22 cellular contexts compared by ENCODE assay signal in genomic region chr12:112480931-112481330, GRCh38.
"Had no signal": no experiment of that assay in that cellular context is flagged by ENCODE, and none has a peak within 500 bp of the region (broad histone marks: within the 10 kb centered on the region; RNA-seq: fewer than 3 reads in every experiment).

No MANE protein-coding gene starts in this region.

- DNase-seq: activated CD4-positive, alpha-beta T cell treated with anti-CD3 and anti-CD28 coated beads, Interleukin-2, amount 10 ng/mL, durations not matched to agents 7 days and 5 days; activated CD4-positive, CD25-positive, alpha-beta regulatory T cell treated with anti-CD3 and anti-CD28 coated beads, Interleukin-2, amount 50 U/mL, for 72 hours; activated CD8-positive, alpha-beta memory T cell treated with anti-CD3 and anti-CD28 coated beads, Interleukin-2, amount 10 ng/mL, durations not matched to agents 7 days and 5 days; activated CD8-positive, alpha-beta T cell treated with anti-CD3 and anti-CD28 coated beads for 36 hours; activated gamma-delta T cell treated with Interleukin-2 at 50 U/mL for 16 hours; activated T-cell treated with anti-CD3 and anti-CD28 coated beads for 4 hours; effector CD4-positive, alpha-beta T cell; glutamatergic neuron; immature natural killer cell; kidney glomerular epithelial cell; left ventricle myocardium inferior; midbrain; stimulated activated CD4-positive, alpha-beta T cell treated with anti-CD3 and anti-CD28 coated beads, Interleukin-2, amount 100 ng/mL, for 48 hours; stimulated activated CD8-positive, alpha-beta memory T cell treated with anti-CD3 and anti-CD28 coated beads, Interleukin-4, amount 100 ng/mL, for 48 hours; stimulated activated naive CD4-positive, alpha-beta T cell; T-cell; thyroid gland; upper lobe of right lung; WERI-Rb-1 had no signal

- H3K4me1 Mint-ChIP-seq: activated CD4-positive, alpha-beta T cell treated with anti-CD3 and anti-CD28 coated beads, Interleukin-2, amount 10 ng/mL, durations not matched to agents 7 days and 5 days; activated CD8-positive, alpha-beta memory T cell treated with anti-CD3 and anti-CD28 coated beads, Interleukin-2, amount 10 ng/mL, durations not matched to agents 7 days and 5 days; activated naive CD4-positive, alpha-beta T cell treated with anti-CD3 and anti-CD28 coated beads, Interleukin-2, amount 50 U/mL, for 24 hours; nephron; T-cell had no signal

- H3K27me3 ChIP-seq: hepatocyte, thyroid gland, upper lobe of right lung had no signal

- H3K27ac ChIP-seq: hepatocyte, left ventricle myocardium inferior, thyroid gland, upper lobe of right lung, WERI-Rb-1 had no signal

- H3K4me3 ChIP-seq: hepatocyte, left ventricle myocardium inferior, thyroid gland, upper lobe of right lung had no signal

- ATAC-seq: activated CD8-positive, alpha-beta memory T cell treated with anti-CD3 and anti-CD28 coated beads, Interleukin-2, amount 10 ng/mL, durations not matched to agents 7 days and 5 days; activated CD8-positive, alpha-beta T cell treated with anti-CD3 and anti-CD28 coated beads for 36 hours; T-cell; upper lobe of right lung had no signal

- H3K27ac Mint-ChIP-seq: activated CD4-positive, alpha-beta T cell treated with anti-CD3 and anti-CD28 coated beads, Interleukin-2, amount 10 ng/mL, durations not matched to agents 7 days and 5 days; activated CD8-positive, alpha-beta T cell treated with anti-CD3 and anti-CD28 coated beads for 36 hours; activated naive CD4-positive, alpha-beta T cell treated with anti-CD3 and anti-CD28 coated beads, Interleukin-2, amount 50 U/mL, for 24 hours; immature natural killer cell; nephron; T-cell had no signal

- H3K9me3 Mint-ChIP-seq: activated CD4-positive, alpha-beta T cell treated with anti-CD3 and anti-CD28 coated beads, Interleukin-2, amount 10 ng/mL, durations not matched to agents 7 days and 5 days; activated CD8-positive, alpha-beta T cell treated with anti-CD3 and anti-CD28 coated beads for 36 hours; activated naive CD4-positive, alpha-beta T cell treated with anti-CD3 and anti-CD28 coated beads, Interleukin-2, amount 50 U/mL, for 24 hours; immature natural killer cell; T-cell had no signal

- H3K27me3 Mint-ChIP-seq: activated CD4-positive, alpha-beta T cell treated with anti-CD3 and anti-CD28 coated beads, Interleukin-2, amount 10 ng/mL, durations not matched to agents 7 days and 5 days; activated CD8-positive, alpha-beta memory T cell treated with anti-CD3 and anti-CD28 coated beads, Interleukin-2, amount 10 ng/mL, durations not matched to agents 7 days and 5 days; activated CD8-positive, alpha-beta T cell treated with anti-CD3 and anti-CD28 coated beads for 36 hours; activated naive CD4-positive, alpha-beta T cell treated with anti-CD3 and anti-CD28 coated beads, Interleukin-2, amount 50 U/mL, for 24 hours; T-cell had no signal

- H3K4me3 Mint-ChIP-seq: activated CD4-positive, alpha-beta T cell treated with anti-CD3 and anti-CD28 coated beads, Interleukin-2, amount 10 ng/mL, durations not matched to agents 7 days and 5 days; activated CD8-positive, alpha-beta memory T cell treated with anti-CD3 and anti-CD28 coated beads, Interleukin-2, amount 10 ng/mL, durations not matched to agents 7 days and 5 days; activated CD8-positive, alpha-beta T cell treated with anti-CD3 and anti-CD28 coated beads for 36 hours; activated naive CD4-positive, alpha-beta T cell treated with anti-CD3 and anti-CD28 coated beads, Interleukin-2, amount 50 U/mL, for 24 hours; immature natural killer cell; nephron; T-cell had no signal
